13 cellular contexts compared by ENCODE assay signal in the genomic region with DNA sequence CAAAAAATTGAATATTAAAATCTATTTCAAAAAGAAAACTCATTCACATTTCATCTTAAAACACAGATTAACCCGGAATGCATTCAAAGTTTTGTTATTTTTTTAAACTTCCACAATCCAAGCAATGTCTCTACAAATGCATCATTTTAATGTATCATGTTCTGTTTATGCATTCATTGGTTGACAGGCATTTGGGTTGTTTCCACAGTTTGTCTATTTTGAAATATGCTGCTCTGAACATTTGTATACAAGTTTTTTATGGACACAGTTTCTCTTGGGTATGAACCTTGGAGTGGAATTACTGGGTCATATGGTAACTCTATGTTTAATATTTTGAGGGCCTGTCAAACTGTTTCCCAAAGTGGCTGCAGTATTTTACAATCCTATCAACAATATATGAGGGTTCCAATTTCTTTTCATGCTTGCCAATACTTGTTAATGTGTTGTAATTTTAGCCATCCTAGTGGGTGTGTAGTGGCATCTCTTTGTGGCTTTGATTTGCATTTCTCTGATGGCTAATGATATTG. TPM values are rescaled to one million over a fixed set of nuclear protein-coding genes. Genes with fewer than 3 reads are reported as not detected.
A peak's percentile ranks its signal among the peaks of the same experiment; 100 is the strongest.
DNase-seq lines count a peak whose midpoint lies in the region; ATAC-seq and TF ChIP-seq lines count a peak whose summit lies in the region.
"Had no signal": no experiment of that assay in that cellular context is flagged by ENCODE, and none has a peak within 500 bp of the region (broad histone marks: within the 10 kb centered on the region; RNA-seq: fewer than 3 reads in every experiment).

No MANE protein-coding gene starts in this region.

- H3K27ac Mint-ChIP-seq in WTC11 = peak overlapping the region; percentile 29; the same call in 1 of the 2 replicates
- H3K27ac Mint-ChIP-seq: CD4-positive, alpha-beta memory T cell; GM23338 had no signal

- CTCF ChIA-PET in WTC11 (lab: Charles Lee) = no interaction called here

- peaks cover 36% of the 10 kb centered on the region for H3K4me1 Mint-ChIP-seq in WTC11
- H3K4me1 Mint-ChIP-seq: CD4-positive, alpha-beta memory T cell had no signal

- no peaks in the 10 kb centered on the region for H3K9me3 Mint-ChIP-seq in WTC11
- H3K9me3 Mint-ChIP-seq: GM23338 had no signal

- no peak overlapping the region for H3K4me3 Mint-ChIP-seq in WTC11
- H3K4me3 Mint-ChIP-seq: CD4-positive, alpha-beta memory T cell; GM23338 had no signal

- POLR2A ChIA-PET in WTC11 (lab: Charles Lee) = no interaction called here

- ATAC-seq in WTC11 (no peak), HG03097 (IDR thresholded peaks at IDR 0.05; ENCODE audit: low FRiP score, unreplicated experiment) (no peak), HG02759 (IDR thresholded peaks at IDR 0.05; ENCODE audit: unreplicated experiment) (no peak)
- ATAC-seq: A549, GM23338 had no signal

- H3K36me3 Mint-ChIP-seq in WTC11 = no peaks in the 10 kb centered on the region
- H3K36me3 Mint-ChIP-seq: CD4-positive, alpha-beta memory T cell had no signal

- TF ChIP-seq CTCF in WTC11 (IDR thresholded peaks at IDR 0.05) = no peak

- DNase-seq in NCI-H446 (lab: John Stamatoyannopoulos, UW) = peak; percentile 5 to 16
- DNase-seq in WTC11 (ENCODE audit: low spot score) = no peak
- peak; percentile 92 for DNase-seq in fibroblast of gingiva (ENCODE audit: low read depth)
- DNase-seq in DMS153 treated with DMSO at 0.1 percent for 48 hours (lab: John Stamatoyannopoulos, UW; ENCODE audit: unreplicated experiment) = no peak
- DNase-seq: BE2C; CD4-positive, alpha-beta memory T cell; DND-41; GF-D8; H7 had no signal

- no peaks in the 10 kb centered on the region for H3K27me3 Mint-ChIP-seq in WTC11 (ENCODE audit: low read depth)
- H3K27me3 Mint-ChIP-seq: CD4-positive, alpha-beta memory T cell had no signal

TF ChIP-seq in WTC11, 78 proteins besides CTCF, POLR2A, EP300 and RAD21:
- TF ChIP-seq JAZF1 (CRISPR knock-in tag; IDR thresholded peaks at IDR 0.05) = no peak
- TF ChIP-seq, protein P1, sequence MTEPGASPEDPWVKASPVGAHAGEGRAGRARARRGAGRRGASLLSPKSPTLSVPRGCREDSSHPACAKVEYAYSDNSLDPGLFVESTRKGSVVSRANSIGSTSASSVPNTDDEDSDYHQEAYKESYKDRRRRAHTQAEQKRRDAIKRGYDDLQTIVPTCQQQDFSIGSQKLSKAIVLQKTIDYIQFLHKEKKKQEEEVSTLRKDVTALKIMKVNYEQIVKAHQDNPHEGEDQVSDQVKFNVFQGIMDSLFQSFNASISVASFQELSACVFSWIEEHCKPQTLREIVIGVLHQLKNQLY (CRISPR knock-in tag; IDR thresholded peaks at IDR 0.05) = no peak
- TF ChIP-seq KAT7 (CRISPR knock-in tag; IDR thresholded peaks at IDR 0.05; ENCODE audit: borderline replicate concordance) = no peak
- no peak for TF ChIP-seq GTF2I (CRISPR knock-in tag; conservative IDR thresholded peaks at IDR 0.05)
- TF ChIP-seq, protein P2, sequence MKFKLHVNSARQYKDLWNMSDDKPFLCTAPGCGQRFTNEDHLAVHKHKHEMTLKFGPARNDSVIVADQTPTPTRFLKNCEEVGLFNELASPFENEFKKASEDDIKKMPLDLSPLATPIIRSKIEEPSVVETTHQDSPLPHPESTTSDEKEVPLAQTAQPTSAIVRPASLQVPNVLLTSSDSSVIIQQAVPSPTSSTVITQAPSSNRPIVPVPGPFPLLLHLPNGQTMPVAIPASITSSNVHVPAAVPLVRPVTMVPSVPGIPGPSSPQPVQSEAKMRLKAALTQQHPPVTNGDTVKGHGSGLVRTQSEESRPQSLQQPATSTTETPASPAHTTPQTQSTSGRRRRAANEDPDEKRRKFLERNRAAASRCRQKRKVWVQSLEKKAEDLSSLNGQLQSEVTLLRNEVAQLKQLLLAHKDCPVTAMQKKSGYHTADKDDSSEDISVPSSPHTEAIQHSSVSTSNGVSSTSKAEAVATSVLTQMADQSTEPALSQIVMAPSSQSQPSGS (CRISPR knock-in tag; IDR thresholded peaks at IDR 0.05; ENCODE audit: borderline replicate concordance, low read depth) = no peak
- TF ChIP-seq, protein P3, sequence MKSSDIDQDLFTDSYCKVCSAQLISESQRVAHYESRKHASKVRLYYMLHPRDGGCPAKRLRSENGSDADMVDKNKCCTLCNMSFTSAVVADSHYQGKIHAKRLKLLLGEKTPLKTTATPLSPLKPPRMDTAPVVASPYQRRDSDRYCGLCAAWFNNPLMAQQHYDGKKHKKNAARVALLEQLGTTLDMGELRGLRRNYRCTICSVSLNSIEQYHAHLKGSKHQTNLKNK (CRISPR knock-in tag; IDR thresholded peaks at IDR 0.05) = no peak
- TF ChIP-seq NFYB (CRISPR knock-in tag; conservative IDR thresholded peaks at IDR 0.05; ENCODE audit: low read depth) = no peak
- TF ChIP-seq IRF2 (CRISPR knock-in tag; IDR thresholded peaks at IDR 0.05; ENCODE audit: borderline replicate concordance, low read depth) = no peak
- TF ChIP-seq MYBL2 (CRISPR knock-in tag; IDR thresholded peaks at IDR 0.05) = no peak
- TF ChIP-seq ZNF396 (CRISPR knock-in tag; IDR thresholded peaks at IDR 0.05; ENCODE audit: borderline replicate concordance) = no peak
- TF ChIP-seq TEAD1 (CRISPR knock-in tag; IDR thresholded peaks at IDR 0.05) = no peak
- no peak for TF ChIP-seq ESRRA (CRISPR knock-in tag; IDR thresholded peaks at IDR 0.05; ENCODE audit: borderline replicate concordance)
- no peak for TF ChIP-seq GABPB1 (CRISPR knock-in tag; IDR thresholded peaks at IDR 0.05)
- no peak for TF ChIP-seq FOXJ3 (CRISPR knock-in tag; IDR thresholded peaks at IDR 0.05; ENCODE audit: borderline replicate concordance)
- TF ChIP-seq MXD4 (CRISPR knock-in tag; IDR thresholded peaks at IDR 0.05; ENCODE audit: borderline replicate concordance) = no peak
- TF ChIP-seq ZBTB21 (CRISPR knock-in tag; IDR thresholded peaks at IDR 0.05; ENCODE audit: borderline replicate concordance) = no peak
- no peak for TF ChIP-seq SP1 (CRISPR knock-in tag; conservative IDR thresholded peaks at IDR 0.05)
- TF ChIP-seq, protein P4, sequence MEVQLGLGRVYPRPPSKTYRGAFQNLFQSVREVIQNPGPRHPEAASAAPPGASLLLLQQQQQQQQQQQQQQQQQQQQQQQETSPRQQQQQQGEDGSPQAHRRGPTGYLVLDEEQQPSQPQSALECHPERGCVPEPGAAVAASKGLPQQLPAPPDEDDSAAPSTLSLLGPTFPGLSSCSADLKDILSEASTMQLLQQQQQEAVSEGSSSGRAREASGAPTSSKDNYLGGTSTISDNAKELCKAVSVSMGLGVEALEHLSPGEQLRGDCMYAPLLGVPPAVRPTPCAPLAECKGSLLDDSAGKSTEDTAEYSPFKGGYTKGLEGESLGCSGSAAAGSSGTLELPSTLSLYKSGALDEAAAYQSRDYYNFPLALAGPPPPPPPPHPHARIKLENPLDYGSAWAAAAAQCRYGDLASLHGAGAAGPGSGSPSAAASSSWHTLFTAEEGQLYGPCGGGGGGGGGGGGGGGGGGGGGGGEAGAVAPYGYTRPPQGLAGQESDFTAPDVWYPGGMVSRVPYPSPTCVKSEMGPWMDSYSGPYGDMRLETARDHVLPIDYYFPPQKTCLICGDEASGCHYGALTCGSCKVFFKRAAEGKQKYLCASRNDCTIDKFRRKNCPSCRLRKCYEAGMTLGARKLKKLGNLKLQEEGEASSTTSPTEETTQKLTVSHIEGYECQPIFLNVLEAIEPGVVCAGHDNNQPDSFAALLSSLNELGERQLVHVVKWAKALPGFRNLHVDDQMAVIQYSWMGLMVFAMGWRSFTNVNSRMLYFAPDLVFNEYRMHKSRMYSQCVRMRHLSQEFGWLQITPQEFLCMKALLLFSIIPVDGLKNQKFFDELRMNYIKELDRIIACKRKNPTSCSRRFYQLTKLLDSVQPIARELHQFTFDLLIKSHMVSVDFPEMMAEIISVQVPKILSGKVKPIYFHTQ (CRISPR knock-in tag; IDR thresholded peaks at IDR 0.05) = no peak

RNA-seq across cellular contexts. Expression of a gene that starts 57.4 kb away (rescaled TPM):
- total RNA-seq in WTC11 (2021) = 75.1 to 82.1 TPM (median 80.5 TPM) in 3 replicates
- total RNA-seq: CD4-positive, alpha-beta memory T cell had no signal

Comparison
In these comparisons a context has a peak if more than half of its experiments do, and no peak if none do; other contexts are left out.
1. DNase-seq: peak in NCI-H446 (2 of 2) and fibroblast of gingiva (single experiment); none in WTC11 (single experiment) and DMS153 treated with DMSO at 0.1 percent for 48 hours (single experiment).